In the genomic region with DNA sequence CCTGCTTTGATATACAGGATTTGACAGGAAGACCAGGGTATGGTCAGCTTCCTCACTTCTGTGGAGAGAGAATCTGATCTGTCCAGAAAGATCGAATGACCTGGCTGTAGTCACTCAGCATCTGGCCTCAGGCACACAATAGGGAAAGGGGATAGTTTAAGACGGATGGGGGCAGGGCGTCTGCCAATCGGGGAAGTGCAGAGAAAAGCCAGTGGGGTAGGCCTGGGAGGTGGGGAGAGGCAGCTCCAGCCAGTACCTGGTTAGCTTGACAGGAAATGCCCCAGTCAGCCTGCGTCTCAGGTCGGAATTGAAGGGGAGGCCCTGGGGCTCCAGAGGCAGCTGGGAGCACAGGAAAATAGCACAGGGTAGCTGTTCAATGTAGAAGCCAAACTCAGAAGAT, we compare ENCODE assay signal across 1 cellular context.
TF ChIP-seq lines count a peak whose summit lies in the region.

No MANE protein-coding gene starts in this region.

TF ChIP-seq in WTC11, 78 proteins besides CTCF, POLR2A, EP300 and RAD21 (continued from another document):
- TF ChIP-seq CDX4 (CRISPR knock-in tag; IDR thresholded peaks at IDR 0.05; ENCODE audit: borderline replicate concordance) = no peak
- TF ChIP-seq E2F4 (CRISPR knock-in tag; IDR thresholded peaks at IDR 0.05; ENCODE audit: borderline replicate concordance, low read depth) = no peak
